ENCODE assay signal across 9 cellular contexts in genomic region chr12:65123435-65124063, GRCh38. TPM values are rescaled to one million over a fixed set of nuclear protein-coding genes. Genes with fewer than 3 reads are reported as not detected.
DNase-seq lines count a peak whose midpoint lies in the region; ATAC-seq, FAIRE-seq and TF ChIP-seq lines count a peak whose summit lies in the region.
"Had no signal": no experiment of that assay in that cellular context is flagged by ENCODE, and none has a peak within 500 bp of the region (broad histone marks: within the 10 kb centered on the region; RNA-seq: fewer than 3 reads in every experiment).

No MANE protein-coding gene starts in this region.

- no peak overlapping the region for H3K4me3 Mint-ChIP-seq in WTC11

- TF ChIP-seq EP300 in A549 (IDR thresholded peaks at IDR 0.05), result no peak

- peak; percentile 80 to 84 for TF ChIP-seq RAD21 in A549 (conservative IDR thresholded peaks at IDR 0.05 in 1 of 2, IDR thresholded peaks at IDR 0.05 in 1 of 2)

- H3K27me3 Mint-ChIP-seq in WTC11 (ENCODE audit: low read depth), result peaks cover 49% of the 10 kb centered on the region

- TF ChIP-seq POLR2A in A549 (IDR thresholded peaks at IDR 0.05; ENCODE audit: low read length), result no peak

- H3K9me3 Mint-ChIP-seq in WTC11, result no peaks in the 10 kb centered on the region

- H3K27ac ChIP-seq in A549, result no peak overlapping the region

- H3K36me3 Mint-ChIP-seq in WTC11, result no peaks in the 10 kb centered on the region

- H3K4me2 ChIP-seq in A549, result peak overlapping the region; percentile 33; the same call in 1 of the 3 replicates

- CTCF ChIA-PET in A549 (lab: Yijun Ruan, JAX), result interaction anchor here (0.6 to 4.8 kb wide), 13 partner anchors 11 to 387 kb away, joined by 3 to 34 read pairs (median 3); no protein-coding TSS in a partner anchor
- CTCF ChIA-PET in WTC11 (lab: Charles Lee), result interaction anchor here (0.8 to 6.9 kb wide), 7 partner anchors 131 to 327 kb away, joined by 3 to 50 read pairs (median 7); no protein-coding TSS in a partner anchor

- H3K4me3 ChIP-seq in A549, result no peak overlapping the region

- DNase-seq in A549 (ENCODE audit: low read depth in 1 of 2, low spot score in 1 of 2), result peak in 1 of 2 experiments; percentile 51
- peak; percentile 10 for DNase-seq in GM04504 (ENCODE audit: low read depth)
- peak; percentile 52 to 58 for DNase-seq in NCI-H2081 (lab: John Stamatoyannopoulos, UW)
- no peak for DNase-seq in WTC11 (ENCODE audit: low spot score)
- peak; percentile 42 for DNase-seq in kidney glomerular epithelial cell (lab: John Stamatoyannopoulos, UW)
- DNase-seq in GDM1 (lab: John Stamatoyannopoulos, UW), result no peak
- no peak for DNase-seq in mucosa of gallbladder (ENCODE audit: low spot score)

- TF ChIP-seq CTCF in A549 (IDR thresholded peaks at IDR 0.05), result peak; percentile 86
- TF ChIP-seq CTCF in WTC11 (IDR thresholded peaks at IDR 0.05), result peak; percentile 59

- ATAC-seq in A549, result no peak
- ATAC-seq in WTC11, result no peak
- no peak for ATAC-seq in HG02623 (IDR thresholded peaks at IDR 0.05; ENCODE audit: unreplicated experiment)

- POLR2A ChIA-PET in A549 (lab: Yijun Ruan, JAX), result no interaction called here
- POLR2A ChIA-PET in WTC11 (lab: Charles Lee), result interaction anchor here (1.7 kb wide), 1 partner anchor 46 kb away, joined by 4 read pairs; the partner anchor contains the start of gene LEMD3

- H3K4me1 ChIP-seq in A549, result no peaks in the 10 kb centered on the region; the same call in 2 of the 3 replicates

- H3K4me1 Mint-ChIP-seq in WTC11, result peaks cover 5% of the 10 kb centered on the region; the same call in 1 of the 2 replicates

- no peak for FAIRE-seq in A549 (lab: Jason Lieb, UNC)
- FAIRE-seq: colon had no signal

- H3K27ac Mint-ChIP-seq in WTC11, result no peak overlapping the region

- no peaks in the 10 kb centered on the region for H3K9me3 ChIP-seq in A549

- WGBS in A549 (ENCODE audit: missing lambda C conversion rate), result 9% methylated on average over 8 of the region's 8 CpGs

TF ChIP-seq in A549, 52 proteins besides CTCF, POLR2A, EP300 and RAD21:
- TF ChIP-seq CEBPB (IDR thresholded peaks at IDR 0.05) (peak in 1 of 2 experiments; percentile 44; a peak in 1 of 4 replicates), MAZ (IDR thresholded peaks at IDR 0.05; ENCODE audit: borderline replicate concordance, low read depth, low read length) (no peak), SMC3 (IDR thresholded peaks at IDR 0.05) (peak; percentile 65), JUNB (IDR thresholded peaks at IDR 0.05) (no peak)

TF ChIP-seq in WTC11, 78 proteins besides CTCF, POLR2A, EP300 and RAD21 (continues in another document):
- TF ChIP-seq ZNF425 (CRISPR knock-in tag; conservative IDR thresholded peaks at IDR 0.05), result no peak
- no peak for TF ChIP-seq PREB (CRISPR knock-in tag; IDR thresholded peaks at IDR 0.05; ENCODE audit: borderline replicate concordance)
- no peak for TF ChIP-seq ZNF671 (CRISPR knock-in tag; IDR thresholded peaks at IDR 0.05)
- no peak for TF ChIP-seq FOXP1 (CRISPR knock-in tag; IDR thresholded peaks at IDR 0.05; ENCODE audit: borderline replicate concordance)
- TF ChIP-seq FOXJ3 (CRISPR knock-in tag; IDR thresholded peaks at IDR 0.05; ENCODE audit: borderline replicate concordance), result no peak
- TF ChIP-seq ZNF532 (CRISPR knock-in tag; IDR thresholded peaks at IDR 0.05; ENCODE audit: borderline replicate concordance), result no peak
- no peak for TF ChIP-seq TEAD4 (CRISPR knock-in tag; IDR thresholded peaks at IDR 0.05)

RNA-seq across cellular contexts. Expression of gene WIF1, which starts 2.4 kb away (rescaled TPM):
- polyA plus RNA-seq in A549 (2011; rRNA removed), result not detected in 2 replicates
- polyA plus RNA-seq in A549 (2012; cell fraction: cytosol; rRNA removed), result not detected in 2 replicates
- polyA plus RNA-seq in A549 (2012; cell fraction: nucleus; rRNA removed), result not detected in 2 replicates
- not detected in 3 replicates for polyA plus RNA-seq in A549 (2017; fragmentation: RNase III; extraction: RNeasy Plus Mini Kit Qiagen cat#74134 plus additional on column Dnase treatment)
- not detected in 2 replicates for polyA minus RNA-seq in A549 (2011; rRNA and poly(A)+ RNA removed)
- 0.69 to 1.8 TPM (median 1.5 TPM) in 3 replicates for total RNA-seq in WTC11 (2021)
- 0.81 TPM for total RNA-seq in mucosa of gallbladder

RNA-seq across cellular contexts. Expression of gene LEMD3, which starts 45.8 kb away (rescaled TPM):
- polyA plus RNA-seq in A549 (2011; rRNA removed), result 13.1 and 17.8 TPM in 2 replicates
- 4.2 and 4.7 TPM in 2 replicates for polyA plus RNA-seq in A549 (2012; cell fraction: cytosol; rRNA removed)
- polyA plus RNA-seq in A549 (2012; cell fraction: nucleus; rRNA removed), result 10.8 and 12.5 TPM in 2 replicates
- polyA plus RNA-seq in A549 (2017; fragmentation: RNase III; extraction: RNeasy Plus Mini Kit Qiagen cat#74134 plus additional on column Dnase treatment), result 10.5 to 12.3 TPM (median 12.2 TPM) in 3 replicates
- polyA minus RNA-seq in A549 (2011; rRNA and poly(A)+ RNA removed), result 11.3 and 14.6 TPM in 2 replicates
- total RNA-seq in WTC11 (2021), result 28.7 to 31.3 TPM (median 29.8 TPM) in 3 replicates
- total RNA-seq in mucosa of gallbladder, result 27.7 TPM

Comparison
In these comparisons a context has a peak if more than half of its experiments do, and no peak if none do; other contexts are left out.
1. DNase-seq: peak in GM04504 (single experiment), NCI-H2081 (2 of 2) and kidney glomerular epithelial cell (single experiment); none in WTC11 (single experiment), GDM1 (single experiment) and mucosa of gallbladder (single experiment).
2. Of the 8 proteins assayed by ChIP-seq in both WTC11 and A549: peak only in WTC11: none; only in A549: none; in both: CTCF; in neither: 7.